9 cellular contexts compared by ENCODE assay signal in the genomic region with DNA sequence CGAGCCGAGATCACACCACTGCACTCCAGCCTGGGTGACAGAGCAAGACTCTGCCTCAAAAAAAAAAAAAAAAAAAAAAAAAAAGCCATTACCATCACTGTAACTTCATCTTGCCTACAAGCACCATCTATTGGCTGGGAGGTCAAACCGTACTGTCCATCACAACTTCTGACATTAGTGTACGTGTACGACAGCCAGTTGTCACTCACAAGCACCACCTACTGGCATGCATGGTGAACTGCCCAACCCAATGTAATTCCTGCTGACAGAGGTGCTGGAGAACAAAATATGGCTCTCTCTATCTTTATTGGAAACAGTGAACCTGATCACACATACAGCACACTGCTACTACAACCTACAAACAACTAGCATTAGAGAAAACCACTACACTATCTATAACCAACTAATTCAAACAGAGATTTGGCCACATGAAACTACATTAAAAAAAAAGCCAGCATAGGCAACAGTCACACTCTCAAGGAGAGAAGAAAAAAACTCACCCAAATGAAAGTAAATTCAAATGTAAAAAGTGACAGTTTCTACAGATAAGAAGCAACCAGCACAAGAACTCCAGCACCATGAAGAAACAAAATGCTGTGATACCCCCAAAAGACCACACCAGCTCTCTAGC.
DNase-seq lines count a peak whose midpoint lies in the region; ATAC-seq, FAIRE-seq and TF ChIP-seq lines count a peak whose summit lies in the region.
"Had no signal": no experiment of that assay in that cellular context is flagged by ENCODE, and none has a peak within 500 bp of the region (broad histone marks: within the 10 kb centered on the region; RNA-seq: fewer than 3 reads in every experiment).

No MANE protein-coding gene starts in this region.

- H3K9me3 ChIP-seq in endothelial cell of umbilical vein (replicated peaks; ENCODE audit: control insufficient read depth, insufficient read depth, low read length) (no peaks in the 10 kb centered on the region), aorta (ENCODE audit: control insufficient read depth, low read length) (no peaks in the 10 kb centered on the region), prostate gland (no peaks in the 10 kb centered on the region)
- H3K9me3 ChIP-seq: SJSA1 had no signal

- no peaks in the 10 kb centered on the region for H3K79me2 ChIP-seq in endothelial cell of umbilical vein (ENCODE audit: control insufficient read depth, insufficient read depth, low read length)

- no peaks in the 10 kb centered on the region for H3K4me1 ChIP-seq in endothelial cell of umbilical vein (ENCODE audit: control insufficient read depth, extremely low read depth, insufficient read depth, low read length)
- no peaks in the 10 kb centered on the region for H3K4me1 ChIP-seq in aorta (ENCODE audit: control insufficient read depth in 1 of 2, insufficient read depth in 2 of 2, low read length in 2 of 2)
- no peaks in the 10 kb centered on the region for H3K4me1 ChIP-seq in prostate gland (replicated peaks)
- H3K4me1 ChIP-seq: SJSA1 had no signal

- peak; percentile 80 for FAIRE-seq in endothelial cell of umbilical vein (lab: Jason Lieb, UNC)

- H4K20me1 ChIP-seq in endothelial cell of umbilical vein (replicated peaks; ENCODE audit: control insufficient read depth, extremely low read depth, insufficient read depth, low read length): no peaks in the 10 kb centered on the region

- H3K27ac ChIP-seq in endothelial cell of umbilical vein (ENCODE audit: insufficient read depth, low read depth, low read length) (no peak overlapping the region), aorta (ENCODE audit: low read depth in 1 of 2, low read length in 2 of 2) (no peak overlapping the region), prostate gland (no peak overlapping the region)
- H3K27ac ChIP-seq: SJSA1 had no signal

- intact Hi-C loops in endothelial cell of umbilical vein (cut with micrococcal nuclease): loop anchor here (2.0 to 10.0 kb wide), 3 partner anchors 171 to 325 kb away; no protein-coding TSS in a partner anchor
- intact Hi-C loops in aorta (cut with DNase I): no loop called here
- intact Hi-C loops in prostate gland (cut with DNase I): no loop called here

- H3K9me3 Mint-ChIP-seq in type B pancreatic cell: peaks cover 13% of the 10 kb centered on the region

- TF ChIP-seq POLR2A in endothelial cell of umbilical vein (IDR thresholded peaks at IDR 0.05; ENCODE audit: low read depth, low read length) (no peak), prostate gland (IDR thresholded peaks at IDR 0.05) (no peak)

- H3K36me3 Mint-ChIP-seq in type B pancreatic cell: no peaks in the 10 kb centered on the region

- no peak overlapping the region for H3K4me3 Mint-ChIP-seq in type B pancreatic cell

- dilution Hi-C loops in endothelial cell of umbilical vein (cut with MboI; ENCODE audit: extremely low pct_ligation_motif_present, low sequenced_read_pairs): no loop called here

- CTCF ChIA-PET in BJ (lab: Yijun Ruan, JAX): interaction anchor here (0.7 to 0.9 kb wide), 2 partner anchors 14 to 420 kb away, joined by 3 read pairs; no protein-coding TSS in a partner anchor
- CTCF ChIA-PET in endothelial cell of umbilical vein (lab: Charles Lee): no interaction called here

- ATAC-seq in GM18508 (IDR thresholded peaks at IDR 0.05; ENCODE audit: insufficient read depth, unreplicated experiment) (peak; percentile 93), HG02678 (IDR thresholded peaks at IDR 0.05; ENCODE audit: unreplicated experiment) (peak; percentile 88), aorta (ENCODE audit: low FRiP score) (no peak)

- H3K4me3 ChIP-seq in BJ (ENCODE audit: low read depth, low read length): no peak overlapping the region
- no peak overlapping the region for H3K4me3 ChIP-seq in endothelial cell of umbilical vein (replicated peaks in 1 of 3; ENCODE audit: insufficient read depth in 1 of 3, low read depth in 1 of 3, low read length in 3 of 3)
- H3K4me3 ChIP-seq in aorta (ENCODE audit: low read length in 2 of 2): no peak overlapping the region
- no peak overlapping the region for H3K4me3 ChIP-seq in prostate gland
- H3K4me3 ChIP-seq: SJSA1 had no signal

- TF ChIP-seq CTCF in BJ (IDR thresholded peaks at IDR 0.05; ENCODE audit: insufficient read depth, low read depth, low read length): peak; percentile 60
- peak; percentile 57 to 68 for TF ChIP-seq CTCF in endothelial cell of umbilical vein (IDR thresholded peaks at IDR 0.05; ENCODE audit: extremely low read depth in 1 of 2, insufficient read depth in 1 of 2, low read depth in 1 of 2, low read length in 2 of 2)
- peak; percentile 64 for TF ChIP-seq CTCF in type B pancreatic cell (conservative IDR thresholded peaks at IDR 0.05)
- TF ChIP-seq CTCF in prostate gland (IDR thresholded peaks at IDR 0.05): no peak

- DNase-seq in BJ (ENCODE audit: low read depth): no peak
- DNase-seq in MV-4-11 (lab: John Stamatoyannopoulos, UW): peak; percentile 26
- DNase-seq in endothelial cell of umbilical vein (ENCODE audit: low read depth, low spot score): peak; percentile 16
- no peak for DNase-seq in type B pancreatic cell (ENCODE audit: extremely low spot score, unreplicated experiment)
- no peak for DNase-seq in aorta
- no peak for DNase-seq in prostate gland (ENCODE audit: low spot score)

- H3K9me1 ChIP-seq in endothelial cell of umbilical vein (replicated peaks; ENCODE audit: control insufficient read depth, extremely low read depth, insufficient read depth, low read length): no peaks in the 10 kb centered on the region

- H3K4me2 ChIP-seq in endothelial cell of umbilical vein (ENCODE audit: insufficient read depth, low read length): no peak overlapping the region

- H3K27me3 ChIP-seq in BJ (ENCODE audit: control insufficient read depth, insufficient read depth, low read length): no peaks in the 10 kb centered on the region
- H3K27me3 ChIP-seq in endothelial cell of umbilical vein (ENCODE audit: control insufficient read depth in 2 of 2, insufficient read depth in 2 of 2, low read length in 2 of 2): peaks cover 1 to 17% of the 10 kb centered on the region in 2 experiments
- H3K27me3 ChIP-seq in aorta (ENCODE audit: control insufficient read depth in 1 of 2, insufficient read depth in 2 of 2, low read length in 1 of 2): no peaks in the 10 kb centered on the region
- no peaks in the 10 kb centered on the region for H3K27me3 ChIP-seq in prostate gland (replicated peaks; ENCODE audit: insufficient read depth)

- H3K4me1 Mint-ChIP-seq in type B pancreatic cell (ENCODE audit: unreplicated experiment): no peaks in the 10 kb centered on the region

- 73 to 78% methylated on average over 5 of the region's 5 CpGs for WGBS in aorta, 2 donors
- WGBS in prostate gland: 79% methylated on average over 5 of the region's 5 CpGs

- no peaks in the 10 kb centered on the region for H3K36me3 ChIP-seq in BJ (ENCODE audit: control insufficient read depth, insufficient read depth, low read length)
- H3K36me3 ChIP-seq in endothelial cell of umbilical vein (ENCODE audit: control insufficient read depth in 2 of 2, extremely low read depth in 1 of 2, insufficient read depth in 2 of 2, low read length in 2 of 2): no peaks in the 10 kb centered on the region
- no peaks in the 10 kb centered on the region for H3K36me3 ChIP-seq in aorta (ENCODE audit: control insufficient read depth in 1 of 2, insufficient read depth in 2 of 2, low read length in 1 of 2)
- no peaks in the 10 kb centered on the region for H3K36me3 ChIP-seq in prostate gland
- H3K36me3 ChIP-seq: SJSA1 had no signal

- POLR2A ChIA-PET in BJ (lab: Charles Lee): no interaction called here
- POLR2A ChIA-PET in endothelial cell of umbilical vein (lab: Charles Lee): no interaction called here

- H3K27me3 Mint-ChIP-seq in type B pancreatic cell: no peaks in the 10 kb centered on the region

- H3K9ac ChIP-seq in endothelial cell of umbilical vein (replicated peaks; ENCODE audit: extremely low read depth, insufficient read depth, low read length): no peak overlapping the region

- no TSS peak for BruUV-seq in endothelial cell of umbilical vein (replicated peaks; lab: Mats Ljungman, UMichigan)

- no peak overlapping the region for H2AFZ ChIP-seq in endothelial cell of umbilical vein (ENCODE audit: low read depth, low read length)

- H3K27ac Mint-ChIP-seq in type B pancreatic cell: no peak overlapping the region

TF ChIP-seq in endothelial cell of umbilical vein, 7 proteins besides CTCF, POLR2A, EP300 and RAD21:
- TF ChIP-seq GATA2 (IDR thresholded peaks at IDR 0.05; ENCODE audit: insufficient read depth, insufficient read length, low read depth, low read length) (no peak), FOS (IDR thresholded peaks at IDR 0.05; ENCODE audit: borderline replicate concordance, insufficient read depth, low read length) (no peak), EZH2 (IDR thresholded peaks at IDR 0.05; ENCODE audit: borderline replicate concordance, low read depth, low read length, severe bottlenecking) (no peak), JUN (IDR thresholded peaks at IDR 0.05; ENCODE audit: borderline replicate concordance, insufficient read depth, insufficient read length, low read depth) (no peak), MYC (IDR thresholded peaks at IDR 0.05; ENCODE audit: low read depth, low read length) (no peak), POLR2AphosphoS5 (IDR thresholded peaks at IDR 0.05; ENCODE audit: insufficient read depth, low read depth, low read length) (no peak)
- TF ChIP-seq, protein P1, sequence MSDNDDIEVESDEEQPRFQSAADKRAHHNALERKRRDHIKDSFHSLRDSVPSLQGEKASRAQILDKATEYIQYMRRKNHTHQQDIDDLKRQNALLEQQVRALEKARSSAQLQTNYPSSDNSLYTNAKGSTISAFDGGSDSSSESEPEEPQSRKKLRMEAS (IDR thresholded peaks at IDR 0.05; ENCODE audit: insufficient read depth, insufficient read length): no peak
TF ChIP-seq in endothelial cell of umbilical vein: peak in this region for 0.

Comparison
In these comparisons a context has a peak if more than half of its experiments do, and no peak if none do; other contexts are left out.
1. DNase-seq: peak in MV-4-11 (single experiment) and endothelial cell of umbilical vein (single experiment); none in BJ (single experiment), type B pancreatic cell (single experiment), aorta (0 of 2) and prostate gland (single experiment).
2. CTCF ChIP-seq: peak in BJ (single experiment), endothelial cell of umbilical vein (2 of 2) and type B pancreatic cell (single experiment); none in prostate gland (0 of 4).